Comparison of ENCODE assay signal across 10 cellular contexts in genomic region chr5:14173419-14174234, GRCh38. TPM values are rescaled to one million over a fixed set of nuclear protein-coding genes. Genes with fewer than 3 reads are reported as not detected.
A peak's percentile ranks its signal among the peaks of the same experiment; 100 is the strongest.
DNase-seq lines count a peak whose midpoint lies in the region; ATAC-seq and TF ChIP-seq lines count a peak whose summit lies in the region.
"Had no signal": no experiment of that assay in that cellular context is flagged by ENCODE, and none has a peak within 500 bp of the region (broad histone marks: within the 10 kb centered on the region; RNA-seq: fewer than 3 reads in every experiment).

No MANE protein-coding gene starts in this region.

- peak overlapping the region; percentile 56 to 78 for H3K4me3 Mint-ChIP-seq in CD14-positive monocyte
- H3K4me3 Mint-ChIP-seq: effector memory CD8-positive, alpha-beta T cell had no signal

- no peaks in the 10 kb centered on the region for H3K27me3 Mint-ChIP-seq in CD14-positive monocyte (ENCODE audit: low read depth in 3 of 3)

- H2BK5ac ChIP-seq in mesenchymal stem cell (ENCODE audit: low read depth, low read length, poor library complexity, severe bottlenecking): no peak overlapping the region

- H3K79me2 ChIP-seq in MM.1S (ENCODE audit: low read length): peaks cover 92% of the 10 kb centered on the region

- H3K18ac ChIP-seq in mesenchymal stem cell (ENCODE audit: low read depth in 1 of 2, low read length in 2 of 2): peak overlapping the region; percentile 68 to 84

- no peaks in the 10 kb centered on the region for H3F3A ChIP-seq in MM.1S (ENCODE audit: insufficient read depth, low read length)

- no peaks in the 10 kb centered on the region for H3K9me2 ChIP-seq in MM.1S (replicated peaks; ENCODE audit: insufficient read depth, low read length)

- H3K4me1 ChIP-seq in RWPE2 (ENCODE audit: insufficient read depth, poor library complexity, severe bottlenecking): peaks cover 88% of the 10 kb centered on the region
- peaks cover 24% of the 10 kb centered on the region for H3K4me1 ChIP-seq in mesenchymal stem cell (ENCODE audit: control insufficient read depth, insufficient read depth, low read depth, low read length)
- H3K4me1 ChIP-seq in MM.1S (ENCODE audit: low read length): no peaks in the 10 kb centered on the region

- H3K27me3 ChIP-seq in RWPE2 (ENCODE audit: insufficient read depth, poor library complexity, severe bottlenecking): no peaks in the 10 kb centered on the region
- H3K27me3 ChIP-seq in mesenchymal stem cell (ENCODE audit: control insufficient read depth in 1 of 2, insufficient read depth in 1 of 2, low read length in 2 of 2): no peaks in the 10 kb centered on the region
- H3K27me3 ChIP-seq in MM.1S (replicated peaks; ENCODE audit: insufficient read depth, low read length): no peaks in the 10 kb centered on the region

- no peak overlapping the region for H2AK5ac ChIP-seq in mesenchymal stem cell (ENCODE audit: low read length, severe bottlenecking)

- no peak overlapping the region for H2BK15ac ChIP-seq in mesenchymal stem cell (ENCODE audit: low read depth, poor library complexity, severe bottlenecking)

- ATAC-seq in RWPE2 (ENCODE audit: low read depth) (peak; percentile 4; the same call in 2 of the 3 replicates), GM19035 (IDR thresholded peaks at IDR 0.05; ENCODE audit: unreplicated experiment) (no peak)
- ATAC-seq: effector memory CD8-positive, alpha-beta T cell had no signal

- peak overlapping the region in 1 of 2 experiments; percentile 68 for H3K4ac ChIP-seq in mesenchymal stem cell (ENCODE audit: low read depth in 1 of 2, low read length in 2 of 2)

- no peak overlapping the region for H3K14ac ChIP-seq in mesenchymal stem cell (ENCODE audit: low read length in 2 of 2)

- no peaks in the 10 kb centered on the region for H3K36me3 Mint-ChIP-seq in CD14-positive monocyte

- H3K9me3 ChIP-seq in RWPE2 (ENCODE audit: severe bottlenecking) (no peaks in the 10 kb centered on the region), mesenchymal stem cell (ENCODE audit: control insufficient read depth, low read length) (no peaks in the 10 kb centered on the region), MM.1S (replicated peaks; ENCODE audit: insufficient read depth, low read length) (no peaks in the 10 kb centered on the region)

- H3K9me3 Mint-ChIP-seq in CD14-positive monocyte: no peaks in the 10 kb centered on the region
- H3K9me3 Mint-ChIP-seq: effector memory CD8-positive, alpha-beta T cell had no signal

- peak overlapping the region; percentile 41 to 88 (median 76) for H3K27ac Mint-ChIP-seq in CD14-positive monocyte
- H3K27ac Mint-ChIP-seq: effector memory CD8-positive, alpha-beta T cell had no signal

- no peaks in the 10 kb centered on the region for H3K79me1 ChIP-seq in mesenchymal stem cell (replicated peaks; ENCODE audit: low read length, poor library complexity, severe bottlenecking)

- H3K27ac ChIP-seq in RWPE2 (ENCODE audit: poor library complexity, severe bottlenecking): peak overlapping the region; percentile 98
- H3K27ac ChIP-seq in mesenchymal stem cell (ENCODE audit: low read length, poor library complexity, severe bottlenecking): peak overlapping the region; percentile 86
- no peak overlapping the region for H3K27ac ChIP-seq in MM.1S (ENCODE audit: low read length)

- H2BK12ac ChIP-seq in mesenchymal stem cell (ENCODE audit: low read length in 2 of 2): peak overlapping the region in 1 of 2 experiments; percentile 69

- no peak overlapping the region for H3K4me3 ChIP-seq in RWPE2 (ENCODE audit: severe bottlenecking)
- H3K4me3 ChIP-seq in mesenchymal stem cell (ENCODE audit: insufficient read depth in 1 of 2, low read depth in 1 of 2, low read length in 2 of 2): no peak overlapping the region
- no peak overlapping the region for H3K4me3 ChIP-seq in MM.1S (ENCODE audit: low read length)

- H4K91ac ChIP-seq in mesenchymal stem cell (ENCODE audit: low read length): no peak overlapping the region

- intact Hi-C loops in CD14-positive monocyte (cut with micrococcal nuclease): no loop called here

- H3K9ac ChIP-seq in mesenchymal stem cell (ENCODE audit: low read length): no peak overlapping the region
- H3K9ac ChIP-seq in MM.1S (ENCODE audit: low read length): no peak overlapping the region

- peaks cover 67% of the 10 kb centered on the region for H3K4me1 Mint-ChIP-seq in CD14-positive monocyte

- H4K8ac ChIP-seq in mesenchymal stem cell (ENCODE audit: low read length): no peak overlapping the region

- H3K4me2 ChIP-seq in mesenchymal stem cell (ENCODE audit: low read length, poor library complexity, severe bottlenecking): peak overlapping the region; percentile 19
- no peak overlapping the region for H3K4me2 ChIP-seq in MM.1S (ENCODE audit: low read depth, low read length)

- 40% methylated on average over 11 of the region's 14 CpGs for WGBS in mesenchymal stem cell

- H2AFZ ChIP-seq in mesenchymal stem cell (ENCODE audit: low read depth, low read length): no peak overlapping the region
- no peak overlapping the region for H2AFZ ChIP-seq in MM.1S (ENCODE audit: low read length)

- H2BK120ac ChIP-seq in mesenchymal stem cell (ENCODE audit: low read depth, low read length): peak overlapping the region; percentile 91

- no peak overlapping the region for H3K23ac ChIP-seq in mesenchymal stem cell (ENCODE audit: low read length in 2 of 2)

- TF ChIP-seq CTCF in CD14-positive monocyte (IDR thresholded peaks at IDR 0.05): no peak
- TF ChIP-seq CTCF in RWPE2 (IDR thresholded peaks at IDR 0.05; ENCODE audit: poor library complexity, severe bottlenecking): no peak
- no peak for TF ChIP-seq CTCF in MM.1S (IDR thresholded peaks at IDR 0.05; ENCODE audit: low read length)

- no peaks in the 10 kb centered on the region for H4K20me1 ChIP-seq in MM.1S (ENCODE audit: insufficient read depth, low read length)

- DNase-seq in CD14-positive monocyte (ENCODE audit: low spot score) (no peak), HCEC 1CT (peak; percentile 45), RWPE2 (ENCODE audit: low spot score) (no peak), mesenchymal stem cell (peak; percentile 93), MM.1S (no peak), HuH-7.5 (ENCODE audit: low spot score) (no peak), NCI-H1092 treated with DMSO at 0.1 percent for 48 hours (lab: John Stamatoyannopoulos, UW) (no peak)
- DNase-seq: effector memory CD8-positive, alpha-beta T cell; NCI-H345 had no signal

- H3K36me3 ChIP-seq in RWPE2 (ENCODE audit: low read depth) (no peaks in the 10 kb centered on the region), mesenchymal stem cell (ENCODE audit: control insufficient read depth in 1 of 2, insufficient read depth in 2 of 2, low read depth in 1 of 2, low read length in 2 of 2) (peaks cover 0 to 3% of the 10 kb centered on the region in 2 experiments), MM.1S (replicated peaks; ENCODE audit: insufficient read depth, low read length) (no peaks in the 10 kb centered on the region)

RNA-seq across cellular contexts. Expression of gene TRIO, which starts 30.5 kb away (rescaled TPM):
- polyA plus RNA-seq in CD14-positive monocyte: 1 to 10 TPM; 1.7 to 2.1 TPM
- 39.8 TPM for polyA plus RNA-seq in mesenchymal stem cell (2013, experiment 1 of 2)
- 39.0 TPM for polyA plus RNA-seq in mesenchymal stem cell (2013, experiment 2 of 2)

Comparison
In these comparisons a context has a peak if more than half of its experiments do, and no peak if none do; other contexts are left out.
1. DNase-seq: peak in HCEC 1CT (single experiment) and mesenchymal stem cell (single experiment); none in CD14-positive monocyte (single experiment), RWPE2 (single experiment), MM.1S (single experiment), HuH-7.5 (single experiment) and NCI-H1092 treated with DMSO at 0.1 percent for 48 hours (single experiment).